Comparison of ENCODE assay signal across 9 cellular contexts in genomic region chr11:67053896-67054850, GRCh38. TPM values are rescaled to one million over a fixed set of nuclear protein-coding genes. Genes with fewer than 3 reads are reported as not detected.
DNase-seq lines count a peak whose midpoint lies in the region; ATAC-seq and TF ChIP-seq lines count a peak whose summit lies in the region.
"Had no signal": no experiment of that assay in that cellular context is flagged by ENCODE, and none has a peak within 500 bp of the region (broad histone marks: within the 10 kb centered on the region; RNA-seq: fewer than 3 reads in every experiment).

No MANE protein-coding gene starts in this region.

- H3K27ac Mint-ChIP-seq in activated naive CD4-positive, alpha-beta T cell treated with anti-CD3 and anti-CD28 coated beads for 36 hours: no peak overlapping the region
- H3K27ac Mint-ChIP-seq in glutamatergic neuron (ENCODE audit: unreplicated experiment): peak overlapping the region; percentile 29
- H3K27ac Mint-ChIP-seq: IgD-negative memory B cell had no signal

- no peak overlapping the region for H3K4me3 Mint-ChIP-seq in activated naive CD4-positive, alpha-beta T cell treated with anti-CD3 and anti-CD28 coated beads for 36 hours
- no peak overlapping the region for H3K4me3 Mint-ChIP-seq in glutamatergic neuron (ENCODE audit: unreplicated experiment)
- H3K4me3 Mint-ChIP-seq: IgD-negative memory B cell had no signal

- no peaks in the 10 kb centered on the region for H3K27me3 ChIP-seq in BE2C

- no peaks in the 10 kb centered on the region for H3K9me3 ChIP-seq in BE2C

- H3K4me3 ChIP-seq in BE2C (ENCODE audit: low read depth, low read length): no peak overlapping the region

- H3K4me1 ChIP-seq in BE2C: peaks cover 4% of the 10 kb centered on the region

- H3K9me3 Mint-ChIP-seq in activated naive CD4-positive, alpha-beta T cell treated with anti-CD3 and anti-CD28 coated beads for 36 hours: no peaks in the 10 kb centered on the region
- H3K9me3 Mint-ChIP-seq in glutamatergic neuron (ENCODE audit: unreplicated experiment): peaks cover 5% of the 10 kb centered on the region
- H3K9me3 Mint-ChIP-seq: IgD-negative memory B cell had no signal

- TF ChIP-seq CTCF in BE2C (IDR thresholded peaks at IDR 0.05; ENCODE audit: low read depth, low read length): peak; percentile 88
- TF ChIP-seq CTCF in glutamatergic neuron (IDR thresholded peaks at IDR 0.05; ENCODE audit: partially characterized antibody, unreplicated experiment): peak; percentile 68

- CTCF ChIA-PET in activated naive CD4-positive, alpha-beta T cell treated with anti-CD3 and anti-CD28 coated beads for 36 hours (lab: Charles Lee): interaction anchor here (0.6 to 7.9 kb wide), 14 partner anchors 8 to 1057 kb away, joined by 3 to 94 read pairs (median 4); no protein-coding TSS in a partner anchor

- peaks cover 2% of the 10 kb centered on the region for H3K27me3 Mint-ChIP-seq in activated naive CD4-positive, alpha-beta T cell treated with anti-CD3 and anti-CD28 coated beads for 36 hours (ENCODE audit: low read depth)
- peaks cover 6% of the 10 kb centered on the region for H3K27me3 Mint-ChIP-seq in glutamatergic neuron (ENCODE audit: unreplicated experiment)

- intact Hi-C loops in activated naive CD4-positive, alpha-beta T cell treated with anti-CD3 and anti-CD28 coated beads for 36 hours (cut with micrococcal nuclease): loop anchor here (1.0 kb wide), 2 partner anchors 17 to 263 kb away; no protein-coding TSS in a partner anchor
- intact Hi-C loops in posterior cingulate gyrus (cut with DNase I): no loop called here

- no peaks in the 10 kb centered on the region for H3K36me3 ChIP-seq in BE2C

- H3K36me3 Mint-ChIP-seq in activated naive CD4-positive, alpha-beta T cell treated with anti-CD3 and anti-CD28 coated beads for 36 hours (ENCODE audit: low read depth): no peaks in the 10 kb centered on the region
- H3K36me3 Mint-ChIP-seq in glutamatergic neuron (ENCODE audit: unreplicated experiment): no peaks in the 10 kb centered on the region
- H3K36me3 Mint-ChIP-seq: IgD-negative memory B cell had no signal

- peaks cover 14% of the 10 kb centered on the region for H3K4me1 Mint-ChIP-seq in activated naive CD4-positive, alpha-beta T cell treated with anti-CD3 and anti-CD28 coated beads for 36 hours (ENCODE audit: low read depth)
- peaks cover 4% of the 10 kb centered on the region for H3K4me1 Mint-ChIP-seq in glutamatergic neuron (ENCODE audit: low read depth, unreplicated experiment)

- DNase-seq in BE2C: peak; percentile 71
- peak; percentile 77 for DNase-seq in GM19240 (ENCODE audit: insufficient read length, low spot score)
- peak; percentile 36 for DNase-seq in NCI-H82 treated with DMSO at 0.1 percent for 48 hours (lab: John Stamatoyannopoulos, UW; ENCODE audit: unreplicated experiment)
- peak; percentile 75 for DNase-seq in activated naive CD4-positive, alpha-beta T cell treated with anti-CD3 and anti-CD28 coated beads for 36 hours
- DNase-seq in glutamatergic neuron: peak; percentile 71
- DNase-seq in posterior cingulate gyrus: peak; percentile 43 to 94 (median 66)
- DNase-seq in NCI-H2029 treated with DMSO at 0.1 percent for 48 hours (lab: John Stamatoyannopoulos, UW): no peak

- ATAC-seq in GM21390 (IDR thresholded peaks at IDR 0.05; ENCODE audit: unreplicated experiment): no peak

RNA-seq across cellular contexts. Expression of gene RHOD, which starts 2.5 kb away (rescaled TPM):
- polyA plus RNA-seq in BE2C (2012; ENCODE audit: insufficient read depth, insufficient read length, low read depth): not detected
- under 1 TPM; 0.64 to 0.98 TPM for total RNA-seq in activated naive CD4-positive, alpha-beta T cell treated with anti-CD3 and anti-CD28 coated beads for 36 hours
- total RNA-seq in glutamatergic neuron (ENCODE audit: unreplicated experiment): not detected

RNA-seq across cellular contexts. Expression of gene SYT12, which starts 31.2 kb away (rescaled TPM):
- polyA plus RNA-seq in BE2C (2012; ENCODE audit: insufficient read depth, insufficient read length, low read depth): not detected
- total RNA-seq in activated naive CD4-positive, alpha-beta T cell treated with anti-CD3 and anti-CD28 coated beads for 36 hours: not detected
- total RNA-seq in glutamatergic neuron (ENCODE audit: unreplicated experiment): 0.37 TPM
- polyA plus RNA-seq: IgD-negative memory B cell had no signal
